Comparison of ENCODE assay signal across 8 cellular contexts in the genomic region with DNA sequence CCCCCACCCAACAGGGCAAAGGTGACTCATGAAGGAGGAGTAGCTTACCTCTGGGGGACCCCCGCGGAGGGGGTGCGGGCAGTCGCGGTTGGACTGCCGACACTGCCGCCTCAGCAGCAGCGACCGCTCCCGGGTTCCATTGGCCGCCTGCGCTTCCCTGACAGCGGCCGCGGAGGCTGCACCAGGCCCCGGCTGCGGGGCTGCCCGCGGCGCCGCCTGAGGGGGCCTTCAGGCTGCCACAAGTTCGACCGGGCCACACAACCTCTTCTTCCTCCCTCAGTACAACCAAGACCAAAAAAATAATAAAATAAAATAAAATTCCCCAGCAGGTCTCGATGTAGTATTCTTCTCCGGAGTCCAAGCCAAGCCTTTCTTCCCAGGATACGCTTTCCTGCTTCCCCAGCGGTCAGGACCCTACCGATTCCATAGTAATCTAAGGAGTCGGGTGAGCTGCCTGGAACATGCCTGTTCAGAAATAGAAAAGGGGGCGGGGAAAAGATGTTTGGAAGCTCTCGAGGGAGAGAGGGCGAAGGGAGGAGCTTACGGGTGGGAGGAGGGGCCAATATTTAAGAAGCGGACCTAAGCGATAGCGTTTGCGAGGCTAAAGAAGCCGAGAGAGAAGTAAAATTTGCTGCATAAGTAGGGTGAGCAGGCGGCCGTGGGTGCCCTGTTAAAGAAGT. TPM values are rescaled to one million over a fixed set of nuclear protein-coding genes. Genes with fewer than 3 reads are reported as not detected.
DNase-seq lines count a peak whose midpoint lies in the region; ATAC-seq, FAIRE-seq and TF ChIP-seq lines count a peak whose summit lies in the region.

A gene (minus strand): TSS at position 194 of the 680 bp plus-strand sequence. CDS start 10,935 bp downstream, outside the sequence.

- H3K27me3 Mint-ChIP-seq in activated CD4-positive, alpha-beta T cell treated with anti-CD3 and anti-CD28 coated beads, Interleukin-2, amount 10 ng/mL, durations not matched to agents 24 days and 14 days: no peaks in the 10 kb centered on the region

- intact Hi-C loops in activated CD4-positive, alpha-beta T cell treated with anti-CD3 and anti-CD28 coated beads, Interleukin-2, amount 10 ng/mL, durations not matched to agents 24 days and 14 days (cut with micrococcal nuclease): loop anchor here (2.0 to 5.0 kb wide), 4 partner anchors 17 to 130 kb away; a partner anchor contains a TSS

- H3K36me3 Mint-ChIP-seq in activated CD4-positive, alpha-beta T cell treated with anti-CD3 and anti-CD28 coated beads, Interleukin-2, amount 10 ng/mL, durations not matched to agents 24 days and 14 days (ENCODE audit: low read depth): peaks cover 26% of the 10 kb centered on the region

- H3K27ac Mint-ChIP-seq in activated CD4-positive, alpha-beta T cell treated with anti-CD3 and anti-CD28 coated beads, Interleukin-2, amount 10 ng/mL, durations not matched to agents 24 days and 14 days: peak within 1 kb of the TSS; percentile 97

- DNase-seq in AG09319 (ENCODE audit: extremely low read depth, low read depth) (peak; percentile 94), GM19238 (ENCODE audit: insufficient read length, low spot score) (peak; percentile 93), NCI-H69 (lab: John Stamatoyannopoulos, UW) (peak; percentile 100), kidney glomerular epithelial cell (lab: John Stamatoyannopoulos, UW) (peak; percentile 97)
- peak; percentile 97 for DNase-seq in activated CD4-positive, alpha-beta T cell treated with anti-CD3 and anti-CD28 coated beads, Interleukin-2, amount 10 ng/mL, durations not matched to agents 24 days and 14 days
- peak; percentile 79 to 90 for DNase-seq in stimulated activated CD4-positive, alpha-beta T cell treated with anti-CD3 and anti-CD28 coated beads, Interleukin-15, amount 100 ng/mL, for 48 hours (ENCODE audit: low read depth in 2 of 2)

- FAIRE-seq in colon (lab: Jason Lieb, UNC): peak; percentile 5

- H3K9me3 Mint-ChIP-seq in activated CD4-positive, alpha-beta T cell treated with anti-CD3 and anti-CD28 coated beads, Interleukin-2, amount 10 ng/mL, durations not matched to agents 24 days and 14 days: no peaks in the 10 kb centered on the region

- peaks cover 28% of the 10 kb centered on the region for H3K4me1 Mint-ChIP-seq in activated CD4-positive, alpha-beta T cell treated with anti-CD3 and anti-CD28 coated beads, Interleukin-2, amount 10 ng/mL, durations not matched to agents 24 days and 14 days

- TF ChIP-seq CTCF in AG09319 (IDR thresholded peaks at IDR 0.05; ENCODE audit: low read depth, low read length): no peak

- peak within 1 kb of the TSS; percentile 95 for H3K4me3 Mint-ChIP-seq in activated CD4-positive, alpha-beta T cell treated with anti-CD3 and anti-CD28 coated beads, Interleukin-2, amount 10 ng/mL, durations not matched to agents 24 days and 14 days

- peak; percentile 48 for ATAC-seq in HG03469 (IDR thresholded peaks at IDR 0.05; ENCODE audit: unreplicated experiment)

RNA-seq across cellular contexts. Expression of the gene that starts here (rescaled TPM):
- 57.1 and 59.2 TPM in 2 replicates for total RNA-seq in activated CD4-positive, alpha-beta T cell treated with anti-CD3 and anti-CD28 coated beads, Interleukin-2, amount 10 ng/mL, durations not matched to agents 24 days and 14 days

Comparison
In these comparisons a context has a peak if more than half of its experiments do, and no peak if none do; other contexts are left out.
1. Peak in every context shown above with its lines: DNase-seq and ATAC-seq.